In genomic region chr15:63599401-63600000, GRCh38 we compare ENCODE assay signal across 8 cellular contexts. TPM values are rescaled to one million over a fixed set of nuclear protein-coding genes. Genes with fewer than 3 reads are reported as not detected.
DNase-seq lines count a peak whose midpoint lies in the region; ATAC-seq and TF ChIP-seq lines count a peak whose summit lies in the region.

No MANE protein-coding gene starts in this region.

- H3K27me3 Mint-ChIP-seq in dendritic cell treated with granulocyte-macrophage colony-stimulating factor and Interleukin-4, amounts not matched to agents 40 ng/mL and 50 ng/mL, for 4 days = no peaks in the 10 kb centered on the region
- H3K27me3 Mint-ChIP-seq in stimulated activated memory B cell treated with anti-CD40 and anti-IgM and Interleukin-4, amounts not matched to agents 10 μg/mL and 1 μg/mL and 100 μg/mL, for 72 hours = no peaks in the 10 kb centered on the region

- no peaks in the 10 kb centered on the region for H3K9me3 Mint-ChIP-seq in dendritic cell treated with granulocyte-macrophage colony-stimulating factor and Interleukin-4, amounts not matched to agents 40 ng/mL and 50 ng/mL, for 4 days
- H3K9me3 Mint-ChIP-seq in stimulated activated memory B cell treated with anti-CD40 and anti-IgM and Interleukin-4, amounts not matched to agents 10 μg/mL and 1 μg/mL and 100 μg/mL, for 72 hours = no peaks in the 10 kb centered on the region

- H3K27me3 ChIP-seq in lower lobe of right lung (ENCODE audit: low read depth) = no peaks in the 10 kb centered on the region

- peaks cover 17% of the 10 kb centered on the region for H3K36me3 Mint-ChIP-seq in dendritic cell treated with granulocyte-macrophage colony-stimulating factor and Interleukin-4, amounts not matched to agents 40 ng/mL and 50 ng/mL, for 4 days (ENCODE audit: low read depth)
- H3K36me3 Mint-ChIP-seq in stimulated activated memory B cell treated with anti-CD40 and anti-IgM and Interleukin-4, amounts not matched to agents 10 μg/mL and 1 μg/mL and 100 μg/mL, for 72 hours = peaks cover 9% of the 10 kb centered on the region

- TF ChIP-seq CTCF in VCaP (conservative IDR thresholded peaks at IDR 0.05) (peak; percentile 89), lower lobe of right lung (IDR thresholded peaks at IDR 0.05) (peak; percentile 60)

- H3K4me1 Mint-ChIP-seq in dendritic cell treated with granulocyte-macrophage colony-stimulating factor and Interleukin-4, amounts not matched to agents 40 ng/mL and 50 ng/mL, for 4 days (ENCODE audit: low read depth) = peaks cover 77% of the 10 kb centered on the region
- H3K4me1 Mint-ChIP-seq in stimulated activated memory B cell treated with anti-CD40 and anti-IgM and Interleukin-4, amounts not matched to agents 10 μg/mL and 1 μg/mL and 100 μg/mL, for 72 hours = peaks cover 75% of the 10 kb centered on the region

- peak overlapping the region; percentile 99 for H3K27ac ChIP-seq in VCaP
- H3K27ac ChIP-seq in lower lobe of right lung = peak overlapping the region; percentile 38

- intact Hi-C loops in dendritic cell treated with granulocyte-macrophage colony-stimulating factor and Interleukin-4, amounts not matched to agents 40 ng/mL and 50 ng/mL, for 4 days (cut with micrococcal nuclease) = no loop called here
- intact Hi-C loops in lower lobe of right lung (cut with DNase I) = no loop called here

- peak overlapping the region; percentile 85 for H3K4me3 ChIP-seq in Jurkat, Clone E6-1 (ENCODE audit: low read length)
- H3K4me3 ChIP-seq in lower lobe of right lung = peak overlapping the region; percentile 83

- no peaks in the 10 kb centered on the region for H3K36me3 ChIP-seq in lower lobe of right lung

- ATAC-seq in lower lobe of right lung = peak; percentile 68 to 72
- peak; percentile 46 for ATAC-seq in stimulated activated memory B cell treated with anti-CD40 and anti-IgM and Interleukin-4, amounts not matched to agents 10 μg/mL and 1 μg/mL and 100 μg/mL, for 72 hours
- ATAC-seq in HG02981 (IDR thresholded peaks at IDR 0.05; ENCODE audit: unreplicated experiment) = no peak

- peak overlapping the region; percentile 92 for H3K27ac Mint-ChIP-seq in dendritic cell treated with granulocyte-macrophage colony-stimulating factor and Interleukin-4, amounts not matched to agents 40 ng/mL and 50 ng/mL, for 4 days
- peak overlapping the region; percentile 82 for H3K27ac Mint-ChIP-seq in stimulated activated memory B cell treated with anti-CD40 and anti-IgM and Interleukin-4, amounts not matched to agents 10 μg/mL and 1 μg/mL and 100 μg/mL, for 72 hours

- H3K4me1 ChIP-seq in lower lobe of right lung = peaks cover 49% of the 10 kb centered on the region

- H3K9me3 ChIP-seq in lower lobe of right lung = no peaks in the 10 kb centered on the region

- peak; percentile 56 for DNase-seq in Daoy (ENCODE audit: low read depth)
- no peak for DNase-seq in Jurkat, Clone E6-1 (ENCODE audit: low read depth, low spot score)
- DNase-seq in lower lobe of right lung = peak; percentile 82
- DNase-seq in NCI-H345 (lab: John Stamatoyannopoulos, UW) = no peak

- H3K4me3 Mint-ChIP-seq in dendritic cell treated with granulocyte-macrophage colony-stimulating factor and Interleukin-4, amounts not matched to agents 40 ng/mL and 50 ng/mL, for 4 days = peak overlapping the region; percentile 83
- peak overlapping the region; percentile 82 for H3K4me3 Mint-ChIP-seq in stimulated activated memory B cell treated with anti-CD40 and anti-IgM and Interleukin-4, amounts not matched to agents 10 μg/mL and 1 μg/mL and 100 μg/mL, for 72 hours

RNA-seq across cellular contexts. Expression of gene FBXL22, which starts 2.3 kb away (rescaled TPM):
- total RNA-seq in Daoy (2014; rRNA removed; shearing (Covaris generic)) = 0.06 TPM in 1 of 2 replicates, not detected in the other
- 1.4 TPM for polyA plus RNA-seq in Jurkat, Clone E6-1 (2012; ENCODE audit: insufficient read depth, insufficient read length)
- total RNA-seq in lower lobe of right lung = 1.4 TPM

Comparison
In these comparisons a context has a peak if more than half of its experiments do, and no peak if none do; other contexts are left out.
1. DNase-seq: peak in Daoy (single experiment) and lower lobe of right lung (single experiment); none in Jurkat, Clone E6-1 (single experiment) and NCI-H345 (single experiment).